In the genomic region with DNA sequence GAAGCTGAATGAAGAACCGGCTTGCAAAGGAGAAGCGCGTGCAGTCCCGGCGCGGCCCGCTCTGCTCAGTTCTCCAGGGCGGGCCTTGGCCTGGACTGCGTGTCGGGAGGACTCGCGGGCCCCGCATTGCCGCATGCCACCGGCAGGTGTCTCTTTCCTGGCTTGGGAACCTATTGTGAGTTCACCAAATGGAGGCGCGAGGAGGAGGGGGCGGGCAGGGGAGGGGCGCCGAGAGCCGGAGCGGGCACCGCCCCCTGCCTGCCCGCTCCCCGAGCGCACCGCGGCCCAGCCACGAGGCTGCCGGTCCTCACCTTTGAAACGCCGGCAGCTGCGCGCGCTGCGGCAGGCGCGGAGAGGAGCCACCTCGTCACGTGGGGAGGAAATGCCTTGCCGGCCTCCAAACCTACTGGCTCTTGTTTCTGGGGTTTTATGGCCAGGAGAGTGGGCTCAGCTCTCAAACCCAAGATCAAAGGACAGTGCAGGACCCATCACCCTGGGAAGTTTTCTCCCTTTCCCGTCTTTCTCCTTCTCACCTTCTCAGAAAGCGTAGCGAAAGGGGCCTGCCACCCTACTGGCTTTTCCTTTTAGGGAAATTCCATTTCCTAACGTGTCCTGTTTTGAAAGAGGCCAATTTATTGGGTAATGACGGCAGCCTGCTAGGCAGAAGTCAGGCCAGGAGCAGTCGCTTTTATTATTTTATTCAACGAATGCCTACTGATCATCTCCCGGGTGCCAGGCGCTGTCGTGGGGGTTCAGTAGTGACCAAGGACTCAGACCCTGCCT, we compare ENCODE assay signal across 8 cellular contexts. TPM values are rescaled to one million over a fixed set of nuclear protein-coding genes. Genes with fewer than 3 reads are reported as not detected.
A peak's percentile ranks its signal among the peaks of the same experiment; 100 is the strongest.
DNase-seq lines count a peak whose midpoint lies in the region; ATAC-seq and TF ChIP-seq lines count a peak whose summit lies in the region.

No MANE protein-coding gene starts in this region.

- TF ChIP-seq CTCF in GM10266 (IDR thresholded peaks at IDR 0.05; ENCODE audit: control insufficient read depth, insufficient read depth, low read depth, missing control alignments), result peak; percentile 76
- peak; percentile 40; the same call in 1 of the 2 replicates for TF ChIP-seq CTCF in HEK293 (tag by site-specific recombination; IDR thresholded peaks at IDR 0.05)

- CTCF ChIA-PET in HEK293 (lab: Yijun Ruan, JAX), result interaction anchor here (0.9 to 1.5 kb wide), 3 partner anchors 13 to 127 kb away, joined by 3 read pairs; no protein-coding TSS in a partner anchor

- no peak overlapping the region for H3K4me3 ChIP-seq in HEK293 (ENCODE audit: low read depth, low read length)

- H3K4me1 ChIP-seq in HEK293 (ENCODE audit: control insufficient read depth, insufficient read depth, low read length), result no peaks in the 10 kb centered on the region

- peak; percentile 90 for ATAC-seq in left lobe of liver

- DNase-seq in GM10266 (ENCODE audit: extremely low spot score) (peak; percentile 86), MV-4-11 (lab: John Stamatoyannopoulos, UW) (peak; percentile 42), cortex of kidney (lab: John Stamatoyannopoulos, UW) (peak; percentile 85), left lobe of liver (ENCODE audit: low spot score) (peak; percentile 98), SHP77 treated with DMSO at 0.1 percent for 48 hours (lab: John Stamatoyannopoulos, UW) (no peak)
- peak; percentile 90 for DNase-seq in activated CD4-positive, alpha-beta T cell treated with anti-CD3 and anti-CD28 coated beads, Interleukin-2, amount 50 U/mL, for 1 hour
- DNase-seq in stimulated activated CD4-positive, alpha-beta T cell treated with anti-CD3 and anti-CD28 coated beads, Interleukin-2, amount 100 ng/mL, for 4 hours (ENCODE audit: low read depth), result peak; percentile 91

- no peaks in the 10 kb centered on the region for H3K36me3 ChIP-seq in HEK293 (ENCODE audit: control insufficient read depth in 2 of 2, insufficient read depth in 1 of 2, low read length in 2 of 2)

- no peaks in the 10 kb centered on the region for H3K9me3 ChIP-seq in HEK293 (ENCODE audit: control insufficient read depth, insufficient read depth, low read depth, low read length)

- H3K27ac ChIP-seq in HEK293 (ENCODE audit: extremely low read depth, low read depth, low read length), result no peak overlapping the region

- POLR2A ChIA-PET in HEK293 (lab: Yijun Ruan, JAX), result interaction anchor here (1.6 kb wide), 1 partner anchor 14 kb away, joined by 4 read pairs; a partner anchor contains a TSS

TF ChIP-seq in HEK293, 187 proteins besides CTCF, POLR2A, EP300 and RAD21 (continues in another document):
- peak; percentile 77; the same call in 1 of the 2 replicates for TF ChIP-seq ZNF561 (tag by site-specific recombination; IDR thresholded peaks at IDR 0.05; ENCODE audit: borderline replicate concordance)
- TF ChIP-seq ZNF10 (tag by site-specific recombination; IDR thresholded peaks at IDR 0.05), result no peak
- TF ChIP-seq ZNF514 (tag by site-specific recombination; IDR thresholded peaks at IDR 0.05), result no peak
- TF ChIP-seq ZNF404 (tag by site-specific recombination; IDR thresholded peaks at IDR 0.05), result no peak
- no peak for TF ChIP-seq ZNF626 (tag by site-specific recombination; IDR thresholded peaks at IDR 0.05)
- no peak for TF ChIP-seq ZNF558 (tag by site-specific recombination; IDR thresholded peaks at IDR 0.05)
- TF ChIP-seq, protein P1, sequence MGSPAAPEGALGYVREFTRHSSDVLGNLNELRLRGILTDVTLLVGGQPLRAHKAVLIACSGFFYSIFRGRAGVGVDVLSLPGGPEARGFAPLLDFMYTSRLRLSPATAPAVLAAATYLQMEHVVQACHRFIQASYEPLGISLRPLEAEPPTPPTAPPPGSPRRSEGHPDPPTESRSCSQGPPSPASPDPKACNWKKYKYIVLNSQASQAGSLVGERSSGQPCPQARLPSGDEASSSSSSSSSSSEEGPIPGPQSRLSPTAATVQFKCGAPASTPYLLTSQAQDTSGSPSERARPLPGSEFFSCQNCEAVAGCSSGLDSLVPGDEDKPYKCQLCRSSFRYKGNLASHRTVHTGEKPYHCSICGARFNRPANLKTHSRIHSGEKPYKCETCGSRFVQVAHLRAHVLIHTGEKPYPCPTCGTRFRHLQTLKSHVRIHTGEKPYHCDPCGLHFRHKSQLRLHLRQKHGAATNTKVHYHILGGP (tag by site-specific recombination; IDR thresholded peaks at IDR 0.05), result no peak
- no peak for TF ChIP-seq ZFP37 (tag by site-specific recombination; IDR thresholded peaks at IDR 0.05)
- TF ChIP-seq ZNF132 (tag by site-specific recombination; IDR thresholded peaks at IDR 0.05; ENCODE audit: borderline replicate concordance), result no peak
- no peak for TF ChIP-seq KLF1 (tag by site-specific recombination; IDR thresholded peaks at IDR 0.05)
- TF ChIP-seq GLI2 (tag by site-specific recombination; IDR thresholded peaks at IDR 0.05; ENCODE audit: borderline replicate concordance, low read depth), result no peak
- TF ChIP-seq, protein P2, sequence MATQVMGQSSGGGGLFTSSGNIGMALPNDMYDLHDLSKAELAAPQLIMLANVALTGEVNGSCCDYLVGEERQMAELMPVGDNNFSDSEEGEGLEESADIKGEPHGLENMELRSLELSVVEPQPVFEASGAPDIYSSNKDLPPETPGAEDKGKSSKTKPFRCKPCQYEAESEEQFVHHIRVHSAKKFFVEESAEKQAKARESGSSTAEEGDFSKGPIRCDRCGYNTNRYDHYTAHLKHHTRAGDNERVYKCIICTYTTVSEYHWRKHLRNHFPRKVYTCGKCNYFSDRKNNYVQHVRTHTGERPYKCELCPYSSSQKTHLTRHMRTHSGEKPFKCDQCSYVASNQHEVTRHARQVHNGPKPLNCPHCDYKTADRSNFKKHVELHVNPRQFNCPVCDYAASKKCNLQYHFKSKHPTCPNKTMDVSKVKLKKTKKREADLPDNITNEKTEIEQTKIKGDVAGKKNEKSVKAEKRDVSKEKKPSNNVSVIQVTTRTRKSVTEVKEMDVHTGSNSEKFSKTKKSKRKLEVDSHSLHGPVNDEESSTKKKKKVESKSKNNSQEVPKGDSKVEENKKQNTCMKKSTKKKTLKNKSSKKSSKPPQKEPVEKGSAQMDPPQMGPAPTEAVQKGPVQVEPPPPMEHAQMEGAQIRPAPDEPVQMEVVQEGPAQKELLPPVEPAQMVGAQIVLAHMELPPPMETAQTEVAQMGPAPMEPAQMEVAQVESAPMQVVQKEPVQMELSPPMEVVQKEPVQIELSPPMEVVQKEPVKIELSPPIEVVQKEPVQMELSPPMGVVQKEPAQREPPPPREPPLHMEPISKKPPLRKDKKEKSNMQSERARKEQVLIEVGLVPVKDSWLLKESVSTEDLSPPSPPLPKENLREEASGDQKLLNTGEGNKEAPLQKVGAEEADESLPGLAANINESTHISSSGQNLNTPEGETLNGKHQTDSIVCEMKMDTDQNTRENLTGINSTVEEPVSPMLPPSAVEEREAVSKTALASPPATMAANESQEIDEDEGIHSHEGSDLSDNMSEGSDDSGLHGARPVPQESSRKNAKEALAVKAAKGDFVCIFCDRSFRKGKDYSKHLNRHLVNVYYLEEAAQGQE (tag by site-specific recombination; IDR thresholded peaks at IDR 0.05), result no peak
- TF ChIP-seq SP7 (tag by site-specific recombination; IDR thresholded peaks at IDR 0.05), result no peak
- TF ChIP-seq ZNF596 (tag by site-specific recombination; IDR thresholded peaks at IDR 0.05), result no peak
- TF ChIP-seq ZNF623 (tag by site-specific recombination; IDR thresholded peaks at IDR 0.05), result no peak
- TF ChIP-seq ZNF324 (tag by site-specific recombination; IDR thresholded peaks at IDR 0.05), result no peak
- no peak for TF ChIP-seq ZNF707 (tag by site-specific recombination; IDR thresholded peaks at IDR 0.05)
- no peak for TF ChIP-seq ZBTB48 (tag by site-specific recombination; IDR thresholded peaks at IDR 0.05)
- TF ChIP-seq ZNF48 (tag by site-specific recombination; IDR thresholded peaks at IDR 0.05), result no peak
- TF ChIP-seq, protein P3, sequence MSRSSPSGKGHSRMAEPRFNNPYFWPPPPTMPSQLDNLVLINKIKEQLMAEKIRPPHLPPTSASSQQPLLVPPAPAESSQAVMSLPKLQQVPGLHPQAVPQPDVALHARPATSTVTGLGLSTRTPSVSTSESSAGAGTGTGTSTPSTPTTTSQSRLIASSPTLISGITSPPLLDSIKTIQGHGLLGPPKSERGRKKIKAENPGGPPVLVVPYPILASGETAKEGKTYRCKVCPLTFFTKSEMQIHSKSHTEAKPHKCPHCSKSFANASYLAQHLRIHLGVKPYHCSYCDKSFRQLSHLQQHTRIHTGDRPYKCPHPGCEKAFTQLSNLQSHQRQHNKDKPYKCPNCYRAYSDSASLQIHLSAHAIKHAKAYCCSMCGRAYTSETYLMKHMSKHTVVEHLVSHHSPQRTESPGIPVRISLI (tag by site-specific recombination; IDR thresholded peaks at IDR 0.05), result no peak
- TF ChIP-seq ZNF510 (tag by site-specific recombination; IDR thresholded peaks at IDR 0.05; ENCODE audit: insufficient replicate concordance), result no peak
- TF ChIP-seq ZSCAN23 (tag by site-specific recombination; IDR thresholded peaks at IDR 0.05), result no peak
- TF ChIP-seq ZFP69B (tag by site-specific recombination; IDR thresholded peaks at IDR 0.05), result no peak
- TF ChIP-seq ZNF37A (tag by site-specific recombination; IDR thresholded peaks at IDR 0.05), result no peak
- TF ChIP-seq, protein P4, sequence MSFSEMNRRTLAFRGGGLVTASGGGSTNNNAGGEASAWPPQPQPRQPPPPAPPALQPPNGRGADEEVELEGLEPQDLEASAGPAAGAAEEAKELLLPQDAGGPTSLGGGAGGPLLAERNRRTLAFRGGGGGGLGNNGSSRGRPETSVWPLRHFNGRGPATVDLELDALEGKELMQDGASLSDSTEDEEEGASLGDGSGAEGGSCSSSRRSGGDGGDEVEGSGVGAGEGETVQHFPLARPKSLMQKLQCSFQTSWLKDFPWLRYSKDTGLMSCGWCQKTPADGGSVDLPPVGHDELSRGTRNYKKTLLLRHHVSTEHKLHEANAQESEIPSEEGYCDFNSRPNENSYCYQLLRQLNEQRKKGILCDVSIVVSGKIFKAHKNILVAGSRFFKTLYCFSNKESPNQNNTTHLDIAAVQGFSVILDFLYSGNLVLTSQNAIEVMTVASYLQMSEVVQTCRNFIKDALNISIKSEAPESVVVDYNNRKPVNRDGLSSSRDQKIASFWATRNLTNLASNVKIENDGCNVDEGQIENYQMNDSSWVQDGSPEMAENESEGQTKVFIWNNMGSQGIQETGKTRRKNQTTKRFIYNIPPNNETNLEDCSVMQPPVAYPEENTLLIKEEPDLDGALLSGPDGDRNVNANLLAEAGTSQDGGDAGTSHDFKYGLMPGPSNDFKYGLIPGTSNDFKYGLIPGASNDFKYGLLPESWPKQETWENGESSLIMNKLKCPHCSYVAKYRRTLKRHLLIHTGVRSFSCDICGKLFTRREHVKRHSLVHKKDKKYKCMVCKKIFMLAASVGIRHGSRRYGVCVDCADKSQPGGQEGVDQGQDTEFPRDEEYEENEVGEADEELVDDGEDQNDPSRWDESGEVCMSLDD (tag by site-specific recombination; IDR thresholded peaks at IDR 0.05), result no peak
- no peak for TF ChIP-seq SALL2 (tag by site-specific recombination; IDR thresholded peaks at IDR 0.05; ENCODE audit: borderline replicate concordance)

RNA-seq across cellular contexts. Expression of a gene that starts 13.8 kb away (rescaled TPM):
- not detected for total RNA-seq in left lobe of liver

RNA-seq across cellular contexts. Expression of a gene that starts 57.2 kb away (rescaled TPM):
- total RNA-seq in left lobe of liver, result 92.4 TPM
